23 cellular contexts compared by ENCODE assay signal in the genomic region with DNA sequence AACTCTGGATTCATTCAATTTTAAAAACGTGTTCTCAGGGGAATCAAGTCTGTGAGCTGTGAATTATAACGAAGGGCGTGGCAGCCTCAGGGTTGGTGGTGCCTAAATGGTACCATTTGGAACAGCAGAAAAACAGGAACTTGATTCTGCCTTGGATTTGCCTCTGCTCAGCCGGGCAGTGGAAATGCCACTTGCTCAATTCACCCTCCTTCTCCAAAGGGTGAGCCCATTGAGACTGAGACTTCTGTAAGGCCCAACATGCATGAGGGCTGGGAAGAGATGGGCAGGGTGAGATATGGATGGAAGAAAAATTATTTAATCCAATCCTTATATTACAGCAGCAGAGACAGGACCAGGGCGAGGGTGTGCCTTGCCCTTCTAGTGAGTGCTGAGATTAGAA.
A peak's percentile ranks its signal among the peaks of the same experiment; 100 is the strongest.
DNase-seq lines count a peak whose midpoint lies in the region; ATAC-seq and TF ChIP-seq lines count a peak whose summit lies in the region.
"Had no signal": no experiment of that assay in that cellular context is flagged by ENCODE, and none has a peak within 500 bp of the region (broad histone marks: within the 10 kb centered on the region; RNA-seq: fewer than 3 reads in every experiment).

No MANE protein-coding gene starts in this region.

- no peak overlapping the region for H2BK15ac ChIP-seq in H9 (ENCODE audit: low read depth, low read length)

- H3K18ac ChIP-seq in H9 (ENCODE audit: insufficient read length, low read depth, low read length) = no peak overlapping the region

- no peak overlapping the region for H4K5ac ChIP-seq in H9 (ENCODE audit: insufficient read length, low read depth, low read length)

- H3K56ac ChIP-seq in H9 (ENCODE audit: insufficient read length, low read depth, low read length) = no peak overlapping the region

- no peak overlapping the region for H3K4ac ChIP-seq in H9 (ENCODE audit: low read depth, low read length)

- H3K27me3 Mint-ChIP-seq in H9 (ENCODE audit: low read depth) (peaks cover 59% of the 10 kb centered on the region), glutamatergic neuron (ENCODE audit: unreplicated experiment) (no peaks in the 10 kb centered on the region), type B pancreatic cell (peaks cover 28% of the 10 kb centered on the region), chondrocyte (ENCODE audit: low read depth) (peaks cover 30% of the 10 kb centered on the region)

- H3K4me1 Mint-ChIP-seq in H9 (peaks cover 0 to 2% of the 10 kb centered on the region in 2 experiments; a peak in 2 of 4 replicates), glutamatergic neuron (ENCODE audit: low read depth, unreplicated experiment) (peaks cover 16% of the 10 kb centered on the region), type B pancreatic cell (ENCODE audit: unreplicated experiment) (no peaks in the 10 kb centered on the region), chondrocyte (ENCODE audit: low read depth) (no peaks in the 10 kb centered on the region)
- H3K4me1 Mint-ChIP-seq: CD4-positive, alpha-beta memory T cell; GM23338 had no signal

- no peak overlapping the region for H3K4me2 ChIP-seq in H9 (ENCODE audit: insufficient read depth, insufficient read length, low read length)
- H3K4me2 ChIP-seq: A549, GM23338 had no signal

- no peaks in the 10 kb centered on the region for H3K79me2 ChIP-seq in H9 (ENCODE audit: insufficient read depth, low read length)

- H3K79me1 ChIP-seq in H9 (ENCODE audit: insufficient read depth, low read depth, low read length, poor library complexity, severe bottlenecking) = no peaks in the 10 kb centered on the region

- H3K27ac ChIP-seq in H9 (ENCODE audit: insufficient read length, low read depth, low read length) = no peak overlapping the region
- no peak overlapping the region for H3K27ac ChIP-seq in ascending aorta
- H3K27ac ChIP-seq: A549; BLaER1 treated with 17β-estradiol and CSF1 and Interleukin-3, amounts not matched to agents 10 nM and 100 nM had no signal

- H2AK5ac ChIP-seq in H9 (ENCODE audit: insufficient read length, low read length) = no peak overlapping the region

- no peak overlapping the region for H2BK5ac ChIP-seq in H9 (ENCODE audit: insufficient read length, low read length)

- no peak for ATAC-seq in HG02981 (IDR thresholded peaks at IDR 0.05; ENCODE audit: unreplicated experiment)
- ATAC-seq: A549, GM23338 had no signal

- no peak for TF ChIP-seq POLR2A in NB4 (IDR thresholded peaks at IDR 0.05; ENCODE audit: extremely low read depth, insufficient read length)

- H3K36me3 Mint-ChIP-seq in H9 (ENCODE audit: insufficient read depth in 1 of 3, low read depth in 3 of 3) = no peaks in the 10 kb centered on the region; a peak in 1 of 7 replicates
- no peaks in the 10 kb centered on the region for H3K36me3 Mint-ChIP-seq in glutamatergic neuron (ENCODE audit: unreplicated experiment)
- no peaks in the 10 kb centered on the region for H3K36me3 Mint-ChIP-seq in type B pancreatic cell
- no peaks in the 10 kb centered on the region for H3K36me3 Mint-ChIP-seq in chondrocyte (ENCODE audit: low read depth)
- H3K36me3 Mint-ChIP-seq: CD14-positive monocyte; CD4-positive, alpha-beta memory T cell had no signal

- no peaks in the 10 kb centered on the region for H3K9me3 Mint-ChIP-seq in H9
- H3K9me3 Mint-ChIP-seq in glutamatergic neuron (ENCODE audit: unreplicated experiment) = peaks cover 1% of the 10 kb centered on the region
- H3K9me3 Mint-ChIP-seq in type B pancreatic cell = no peaks in the 10 kb centered on the region
- H3K9me3 Mint-ChIP-seq in chondrocyte (ENCODE audit: low read depth) = no peaks in the 10 kb centered on the region
- H3K9me3 Mint-ChIP-seq: CD14-positive monocyte; CD4-positive, alpha-beta memory T cell; GM23338 had no signal

- peaks cover 4% of the 10 kb centered on the region for H4K20me1 ChIP-seq in H9 (ENCODE audit: control insufficient read depth, insufficient read depth, insufficient read length)
- H4K20me1 ChIP-seq: BLaER1 treated with 17β-estradiol and CSF1 and Interleukin-3, amounts not matched to agents 10 nM and 100 nM had no signal

- no peak overlapping the region for H3K4me3 Mint-ChIP-seq in H9
- H3K4me3 Mint-ChIP-seq in glutamatergic neuron (ENCODE audit: unreplicated experiment) = peak overlapping the region; percentile 20
- no peak overlapping the region for H3K4me3 Mint-ChIP-seq in type B pancreatic cell
- H3K4me3 Mint-ChIP-seq in chondrocyte (ENCODE audit: unreplicated experiment) = no peak overlapping the region
- H3K4me3 Mint-ChIP-seq: CD14-positive monocyte; CD4-positive, alpha-beta memory T cell; GM23338 had no signal

- WGBS in H9 (ENCODE audit: extremely low coverage, insufficient read length, low lambda C conversion rate) = no CpG with 5 or more reads among the region's 5 CpGs

- H3K9me3 ChIP-seq in H9 (ENCODE audit: control insufficient read depth, low read depth, low read length) (no peaks in the 10 kb centered on the region), ascending aorta (no peaks in the 10 kb centered on the region)
- H3K9me3 ChIP-seq: A549; BE2C; BLaER1 treated with 17β-estradiol and CSF1 and Interleukin-3, amounts not matched to agents 10 nM and 100 nM; HAP-1 had no signal

- H3K27me3 ChIP-seq in H9 (ENCODE audit: insufficient read depth, low read length) (no peaks in the 10 kb centered on the region), ascending aorta (no peaks in the 10 kb centered on the region)
- H3K27me3 ChIP-seq: BE2C; BLaER1 treated with 17β-estradiol and CSF1 and Interleukin-3, amounts not matched to agents 10 nM and 100 nM had no signal

- H3K4me1 ChIP-seq in H9 (ENCODE audit: insufficient read depth, low read length) (no peaks in the 10 kb centered on the region), ascending aorta (no peaks in the 10 kb centered on the region)
- H3K4me1 ChIP-seq: A549, BE2C, HAP-1 had no signal

- intact Hi-C loops in ascending aorta (cut with DNase I) = no loop called here

- no peak overlapping the region for H3K14ac ChIP-seq in H9 (ENCODE audit: insufficient read depth, low read length)

- no peak overlapping the region for H4K91ac ChIP-seq in H9 (ENCODE audit: insufficient read length, low read depth, low read length)

- no peak overlapping the region for H2BK120ac ChIP-seq in H9 (ENCODE audit: low read depth, low read length, poor library complexity, severe bottlenecking)

- no peak overlapping the region for H3K4me3 ChIP-seq in NB4 (ENCODE audit: low read depth, low read length)
- no peak overlapping the region for H3K4me3 ChIP-seq in ascending aorta
- H3K4me3 ChIP-seq: A549; BLaER1 treated with 17β-estradiol and CSF1 and Interleukin-3, amounts not matched to agents 10 nM and 100 nM; GM23338; HAP-1 had no signal

- no peak overlapping the region for H3K27ac Mint-ChIP-seq in H9
- no peak overlapping the region for H3K27ac Mint-ChIP-seq in glutamatergic neuron (ENCODE audit: unreplicated experiment)
- H3K27ac Mint-ChIP-seq in type B pancreatic cell = no peak overlapping the region
- H3K27ac Mint-ChIP-seq in chondrocyte (ENCODE audit: unreplicated experiment) = no peak overlapping the region
- H3K27ac Mint-ChIP-seq: CD4-positive, alpha-beta memory T cell; GM23338 had no signal

- DNase-seq in H9 (peak; percentile 0), NB4 (ENCODE audit: low read depth) (peak; percentile 6), glutamatergic neuron (no peak), type B pancreatic cell (ENCODE audit: extremely low spot score, unreplicated experiment) (peak; percentile 15), medulla oblongata (ENCODE audit: extremely low spot score) (no peak), ascending aorta (ENCODE audit: low spot score in 2 of 2) (no peak), chondrocyte (ENCODE audit: low spot score) (no peak)
- DNase-seq: 8988T; ACHN; AML-193; BE2C; Calu3; CD4-positive, alpha-beta memory T cell; COR-L47; DMS53; DMS79 treated with DMSO at 0.1 percent for 48 hours; GF-D8 had no signal

- no peaks in the 10 kb centered on the region for H3K23me2 ChIP-seq in H9 (ENCODE audit: insufficient read length, low read depth, low read length, poor library complexity, severe bottlenecking)

- TF ChIP-seq CTCF in H9 (conservative IDR thresholded peaks at IDR 0.05) (no peak), NB4 (IDR thresholded peaks at IDR 0.05; ENCODE audit: low read depth, low read length) (no peak), glutamatergic neuron (IDR thresholded peaks at IDR 0.05; ENCODE audit: partially characterized antibody, unreplicated experiment) (no peak), type B pancreatic cell (conservative IDR thresholded peaks at IDR 0.05) (no peak), ascending aorta (IDR thresholded peaks at IDR 0.05) (no peak), chondrocyte (IDR thresholded peaks at IDR 0.05) (no peak)

- H3K9ac ChIP-seq in H9 (ENCODE audit: extremely low read depth, insufficient read length, low read length) = no peak overlapping the region
- H3K9ac ChIP-seq: BLaER1 treated with 17β-estradiol and CSF1 and Interleukin-3, amounts not matched to agents 10 nM and 100 nM had no signal

- H4K8ac ChIP-seq in H9 (replicated peaks; ENCODE audit: insufficient read length, low read depth, low read length) = no peak overlapping the region

- H2BK12ac ChIP-seq in H9 (ENCODE audit: insufficient read length, low read depth, low read length) = no peak overlapping the region

- no peak overlapping the region for H2BK20ac ChIP-seq in H9 (ENCODE audit: low read depth, low read length, poor library complexity, severe bottlenecking)

- no peak overlapping the region for H3K23ac ChIP-seq in H9 (ENCODE audit: insufficient read length, low read depth, low read length)

- no peaks in the 10 kb centered on the region for H3K36me3 ChIP-seq in ascending aorta
- H3K36me3 ChIP-seq: BE2C; BLaER1 treated with 17β-estradiol and CSF1 and Interleukin-3, amounts not matched to agents 10 nM and 100 nM; HAP-1 had no signal

- H3T11ph ChIP-seq in H9 (ENCODE audit: low read length) = no peak overlapping the region

- H2AFZ ChIP-seq in H9 (ENCODE audit: low read length) = no peak overlapping the region
- H2AFZ ChIP-seq: GM23338 had no signal

Comparison
In these comparisons a context has a peak if more than half of its experiments do, and no peak if none do; other contexts are left out.
1. DNase-seq: peak in H9 (single experiment), NB4 (single experiment) and type B pancreatic cell (single experiment); none in glutamatergic neuron (single experiment), medulla oblongata (single experiment), ascending aorta (0 of 2) and chondrocyte (single experiment).